Comparison of ENCODE assay signal across 7 cellular contexts in genomic region chrX:154378059-154378798, GRCh38. TPM values are rescaled to one million over a fixed set of nuclear protein-coding genes. Genes with fewer than 3 reads are reported as not detected.
DNase-seq lines count a peak whose midpoint lies in the region; ATAC-seq and TF ChIP-seq lines count a peak whose summit lies in the region.

No MANE protein-coding gene starts in this region.

- H3K9me3 Mint-ChIP-seq in activated naive CD8-positive, alpha-beta T cell treated with anti-CD3 and anti-CD28 coated beads, Interleukin-2, amount 50 U/mL, for 24 hours = no peaks in the 10 kb centered on the region

- peak overlapping the region; percentile 71 for H3K4me3 Mint-ChIP-seq in activated naive CD8-positive, alpha-beta T cell treated with anti-CD3 and anti-CD28 coated beads, Interleukin-2, amount 50 U/mL, for 24 hours

- intact Hi-C loops in left cardiac atrium (cut with DNase I) = no loop called here

- H3K27ac Mint-ChIP-seq in activated naive CD8-positive, alpha-beta T cell treated with anti-CD3 and anti-CD28 coated beads, Interleukin-2, amount 50 U/mL, for 24 hours = peak overlapping the region; percentile 84

- H3K4me3 ChIP-seq in retinal pigment epithelial cell (ENCODE audit: low read length) = peak overlapping the region; percentile 24

- ATAC-seq in GM21786 (IDR thresholded peaks at IDR 0.05; ENCODE audit: unreplicated experiment) (peak; percentile 2), left cardiac atrium (peak; percentile 16 to 80)
- no peak for ATAC-seq in activated naive CD8-positive, alpha-beta T cell treated with anti-CD3 and anti-CD28 coated beads, Interleukin-2, amount 50 U/mL, for 24 hours

- no peak for TF ChIP-seq CTCF in retinal pigment epithelial cell (conservative IDR thresholded peaks at IDR 0.05; ENCODE audit: low read depth, low read length)

- peaks cover 28% of the 10 kb centered on the region for H3K4me1 Mint-ChIP-seq in activated naive CD8-positive, alpha-beta T cell treated with anti-CD3 and anti-CD28 coated beads, Interleukin-2, amount 50 U/mL, for 24 hours

- H3K36me3 Mint-ChIP-seq in activated naive CD8-positive, alpha-beta T cell treated with anti-CD3 and anti-CD28 coated beads, Interleukin-2, amount 50 U/mL, for 24 hours (ENCODE audit: low read depth) = peaks cover 11% of the 10 kb centered on the region

- no peaks in the 10 kb centered on the region for H3K27me3 Mint-ChIP-seq in activated naive CD8-positive, alpha-beta T cell treated with anti-CD3 and anti-CD28 coated beads, Interleukin-2, amount 50 U/mL, for 24 hours

- DNase-seq in GF-D8 (lab: John Stamatoyannopoulos, UW) (peak; percentile 35), NCI-H128 (lab: John Stamatoyannopoulos, UW; ENCODE audit: unreplicated experiment) (peak; percentile 7), left cardiac atrium (peak; percentile 74), retinal pigment epithelial cell (ENCODE audit: low read depth) (no peak)
- no peak for DNase-seq in activated naive CD8-positive, alpha-beta T cell treated with anti-CD3 and anti-CD28 coated beads, Interleukin-2, amount 50 U/mL, for 24 hours
- DNase-seq in activated CD4-positive, CD25-positive, alpha-beta regulatory T cell treated with anti-CD3 and anti-CD28 coated beads, Interleukin-2, amount 50 U/mL, for 72 hours = no peak

RNA-seq across cellular contexts. Expression of gene EMD, which starts 0.9 kb away (rescaled TPM):
- 10 to 100 TPM; 54.5 to 70.9 TPM for total RNA-seq in left cardiac atrium

RNA-seq across cellular contexts. Expression of gene FLNA, which starts 3.8 kb away (rescaled TPM):
- total RNA-seq in left cardiac atrium = 100 to 1,000 TPM; 406 to 476 TPM

RNA-seq across cellular contexts. Expression of gene RPL10, which starts 19.9 kb away (rescaled TPM):
- total RNA-seq in left cardiac atrium = 1,000 to 10,000 TPM; 2,090 to 2,230 TPM

RNA-seq across cellular contexts. Expression of gene DNASE1L1, which starts 30.8 kb away (rescaled TPM):
- total RNA-seq in left cardiac atrium = 10 to 100 TPM; 41.9 to 42.8 TPM

RNA-seq across cellular contexts. Expression of gene TAFAZZIN, which starts 33.1 kb away (rescaled TPM):
- total RNA-seq in left cardiac atrium = 10 to 100 TPM; 36.6 to 41.2 TPM

Comparison
In these comparisons a context has a peak if more than half of its experiments do, and no peak if none do; other contexts are left out.
1. DNase-seq: peak in GF-D8 (single experiment), NCI-H128 (single experiment) and left cardiac atrium (single experiment); none in activated naive CD8-positive, alpha-beta T cell treated with anti-CD3 and anti-CD28 coated beads, Interleukin-2, amount 50 U/mL, for 24 hours (single experiment), retinal pigment epithelial cell (single experiment) and activated CD4-positive, CD25-positive, alpha-beta regulatory T cell treated with anti-CD3 and anti-CD28 coated beads, Interleukin-2, amount 50 U/mL, for 72 hours (single experiment).